2 cellular contexts compared by ENCODE assay signal in the genomic region with DNA sequence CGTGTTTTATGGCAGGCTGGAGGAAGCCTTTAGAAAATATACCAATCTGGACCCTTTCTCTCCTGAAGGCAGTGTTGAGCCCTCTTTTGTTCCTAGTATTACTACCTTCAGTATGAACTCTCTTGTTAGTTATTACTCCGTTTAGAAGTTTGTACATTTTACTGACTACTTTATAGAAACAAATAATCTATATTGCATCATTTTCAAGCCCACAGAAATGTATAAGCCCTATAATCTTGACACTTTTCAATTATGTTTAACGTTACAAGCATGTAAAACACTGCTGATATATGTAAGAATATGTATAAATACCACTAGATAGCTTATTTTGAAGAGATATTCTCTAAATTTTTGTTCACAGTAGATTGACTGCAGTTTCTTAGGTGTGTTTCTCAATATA.
A peak's percentile ranks its signal among the peaks of the same experiment; 100 is the strongest.
TF ChIP-seq lines count a peak whose summit lies in the region.

No MANE protein-coding gene starts in this region.

TF ChIP-seq in HepG2, 621 proteins besides CTCF, POLR2A, EP300 and RAD21 (continued from another document):
- peak; percentile 11; the same call in 1 of the 2 replicates for TF ChIP-seq CEBPB (IDR thresholded peaks at IDR 0.05; ENCODE audit: borderline replicate concordance, low read depth, low read length)

TF ChIP-seq in K562, 482 proteins besides CTCF, POLR2A, EP300 and RAD21:
- TF ChIP-seq, protein P1, sequence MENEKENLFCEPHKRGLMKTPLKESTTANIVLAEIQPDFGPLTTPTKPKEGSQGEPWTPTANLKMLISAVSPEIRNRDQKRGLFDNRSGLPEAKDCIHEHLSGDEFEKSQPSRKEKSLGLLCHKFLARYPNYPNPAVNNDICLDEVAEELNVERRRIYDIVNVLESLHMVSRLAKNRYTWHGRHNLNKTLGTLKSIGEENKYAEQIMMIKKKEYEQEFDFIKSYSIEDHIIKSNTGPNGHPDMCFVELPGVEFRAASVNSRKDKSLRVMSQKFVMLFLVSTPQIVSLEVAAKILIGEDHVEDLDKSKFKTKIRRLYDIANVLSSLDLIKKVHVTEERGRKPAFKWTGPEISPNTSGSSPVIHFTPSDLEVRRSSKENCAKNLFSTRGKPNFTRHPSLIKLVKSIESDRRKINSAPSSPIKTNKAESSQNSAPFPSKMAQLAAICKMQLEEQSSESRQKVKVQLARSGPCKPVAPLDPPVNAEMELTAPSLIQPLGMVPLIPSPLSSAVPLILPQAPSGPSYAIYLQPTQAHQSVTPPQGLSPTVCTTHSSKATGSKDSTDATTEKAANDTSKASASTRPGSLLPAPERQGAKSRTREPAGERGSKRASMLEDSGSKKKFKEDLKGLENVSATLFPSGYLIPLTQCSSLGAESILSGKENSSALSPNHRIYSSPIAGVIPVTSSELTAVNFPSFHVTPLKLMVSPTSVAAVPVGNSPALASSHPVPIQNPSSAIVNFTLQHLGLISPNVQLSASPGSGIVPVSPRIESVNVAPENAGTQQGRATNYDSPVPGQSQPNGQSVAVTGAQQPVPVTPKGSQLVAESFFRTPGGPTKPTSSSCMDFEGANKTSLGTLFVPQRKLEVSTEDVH (IDR thresholded peaks at IDR 0.05; ENCODE audit: low read depth, partially characterized antibody), result no peak
- TF ChIP-seq, protein P2, sequence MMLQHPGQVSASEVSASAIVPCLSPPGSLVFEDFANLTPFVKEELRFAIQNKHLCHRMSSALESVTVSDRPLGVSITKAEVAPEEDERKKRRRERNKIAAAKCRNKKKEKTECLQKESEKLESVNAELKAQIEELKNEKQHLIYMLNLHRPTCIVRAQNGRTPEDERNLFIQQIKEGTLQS (IDR thresholded peaks at IDR 0.05), result peak; percentile 45; the same call in 1 of the 2 replicates
- TF ChIP-seq, protein P2 (CRISPR knock-in tag; conservative IDR thresholded peaks at IDR 0.05), result no peak
- TF ChIP-seq CEBPG (CRISPR knock-in tag; IDR thresholded peaks at IDR 0.05) (no peak), CEBPG (tag; conservative IDR thresholded peaks at IDR 0.05 in 1 of 2, IDR thresholded peaks at IDR 0.05 in 1 of 2) (peak; percentile 52 to 53; a peak in 3 of 4 replicates), GTF2E2 (tag; IDR thresholded peaks at IDR 0.05) (no peak)
